8 cellular contexts compared by ENCODE assay signal in the genomic region with DNA sequence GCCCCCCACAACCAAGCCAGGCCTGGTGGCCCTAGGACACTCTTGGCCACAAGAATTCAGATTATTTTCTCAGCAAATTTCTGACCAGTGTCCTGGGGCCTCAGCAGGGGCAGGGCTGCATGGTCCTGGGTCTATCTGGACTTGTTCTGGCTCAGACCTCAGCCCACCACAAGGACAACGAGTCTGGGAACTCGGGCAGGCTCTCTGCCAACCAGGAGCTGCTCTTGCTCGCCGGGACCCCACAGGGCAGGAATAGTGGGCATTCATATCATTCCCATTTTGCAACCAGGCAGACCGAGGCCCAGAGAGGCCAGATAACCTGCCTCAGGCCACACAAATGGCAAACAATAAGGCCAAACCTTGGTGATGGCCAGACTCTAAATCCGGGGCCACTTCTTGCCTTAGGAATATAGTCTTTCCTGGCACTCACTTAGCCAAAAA.
DNase-seq lines count a peak whose midpoint lies in the region; ATAC-seq and TF ChIP-seq lines count a peak whose summit lies in the region.
"Had no signal": no experiment of that assay in that cellular context is flagged by ENCODE, and none has a peak within 500 bp of the region (broad histone marks: within the 10 kb centered on the region; RNA-seq: fewer than 3 reads in every experiment).

No MANE protein-coding gene starts in this region.

- no peaks in the 10 kb centered on the region for H3K36me3 Mint-ChIP-seq in immature natural killer cell

- H3K9me3 ChIP-seq in adrenal gland (replicated peaks in 1 of 3) (no peaks in the 10 kb centered on the region), stomach (no peaks in the 10 kb centered on the region)

- no peaks in the 10 kb centered on the region for H3K9me3 Mint-ChIP-seq in immature natural killer cell

- peak overlapping the region in 2 of 4 donors; percentile 78 to 83 for H3K4me3 ChIP-seq in adrenal gland
- H3K4me3 ChIP-seq in stomach = peak overlapping the region; percentile 56 to 80 (median 69)

- peaks cover 4 to 8% (median 7%) of the 10 kb centered on the region in 3 donors for H3K27me3 Mint-ChIP-seq in immature natural killer cell (ENCODE audit: low read depth in 3 of 3)

- H3K27ac ChIP-seq in adrenal gland (peak overlapping the region; percentile 95 to 99 (median 98)), stomach (peak overlapping the region; percentile 96 to 100 (median 99))

- TF ChIP-seq POLR2A in adrenal gland (IDR thresholded peaks at IDR 0.05) (no peak), stomach (IDR thresholded peaks at IDR 0.05) (no peak)

- no peaks in the 10 kb centered on the region for H3K36me3 ChIP-seq in adrenal gland (replicated peaks in 1 of 2)
- peaks cover 0 to 11% (median 8%) of the 10 kb centered on the region in 4 donors for H3K36me3 ChIP-seq in stomach

- H3K4me3 Mint-ChIP-seq in immature natural killer cell = peak overlapping the region; percentile 86 to 93 (median 90)

- ATAC-seq in HG03097 (IDR thresholded peaks at IDR 0.05; ENCODE audit: low FRiP score, unreplicated experiment) (no peak), GM18502 (IDR thresholded peaks at IDR 0.05; ENCODE audit: poor library complexity, unreplicated experiment) (no peak)

- H3K4me1 ChIP-seq in adrenal gland (replicated peaks in 1 of 2) (peaks cover 46 to 59% of the 10 kb centered on the region in 2 donors), stomach (peaks cover 75 to 93% (median 89%) of the 10 kb centered on the region in 4 donors)

- WGBS in adrenal gland, 4 donors = 25 to 60% (median 32%) methylated on average over 1 to 6 of the region's 6 CpGs
- WGBS in stomach, 5 donors = 13 to 28% (median 14%) methylated on average over 6 of the region's 6 CpGs

- H3K27me3 ChIP-seq in adrenal gland = no peaks in the 10 kb centered on the region
- H3K27me3 ChIP-seq in stomach = no peaks in the 10 kb centered on the region

- H3K4me1 Mint-ChIP-seq in immature natural killer cell = peaks cover 82 to 88% of the 10 kb centered on the region in 2 donors

- TF ChIP-seq CTCF in adrenal gland (IDR thresholded peaks at IDR 0.05) (peak in 1 of 6 experiments; percentile 1), stomach (IDR thresholded peaks at IDR 0.05) (no peak)

- no peak for TF ChIP-seq EP300 in stomach (IDR thresholded peaks at IDR 0.05)

- intact Hi-C loops in adrenal gland (cut with DNase I) (no loop called here), stomach (cut with DNase I; ENCODE audit: low total_unique reads) (no loop called here)

- DNase-seq in LHCN-M2 (ENCODE audit: low read depth) = peak; percentile 43
- peak in 4 of 7 donors; percentile 16 to 62 (median 24) for DNase-seq in adrenal gland
- no peak for DNase-seq in immature natural killer cell
- peak; percentile 26 for DNase-seq in stomach
- DNase-seq in DMS 273 treated with DMSO at 0.1 percent for 48 hours (lab: John Stamatoyannopoulos, UW) = no peak
- DNase-seq: NCI-H187 had no signal

- H3K27ac Mint-ChIP-seq in immature natural killer cell = peak overlapping the region; percentile 81 to 97 (median 91)

Comparison
In these comparisons a context has a peak if more than half of its experiments do, and no peak if none do; other contexts are left out.
1. DNase-seq: peak in LHCN-M2 (single experiment), adrenal gland (4 of 7) and stomach (single experiment); none in immature natural killer cell (0 of 3) and DMS 273 treated with DMSO at 0.1 percent for 48 hours (single experiment).